29 cellular contexts compared by ENCODE assay signal in the genomic region with DNA sequence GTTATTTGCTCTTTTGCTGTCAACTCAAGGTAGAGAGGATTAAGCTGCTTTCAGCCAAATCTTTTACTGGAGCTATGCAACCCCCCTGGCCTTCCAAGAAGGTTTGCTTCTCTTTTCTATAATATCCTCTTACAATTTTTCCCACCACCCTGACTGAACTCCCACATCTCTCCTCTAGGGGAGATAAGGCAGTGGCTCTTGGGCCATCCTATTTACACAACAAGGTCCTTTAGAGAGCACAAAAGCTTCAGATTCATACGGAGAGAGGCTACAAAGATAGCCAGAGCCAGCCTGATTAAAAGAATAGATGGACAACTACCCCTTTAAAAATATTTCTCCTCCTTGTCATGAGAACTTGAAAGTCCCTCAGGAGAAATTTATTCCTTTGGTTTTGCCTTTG.
DNase-seq lines count a peak whose midpoint lies in the region; ATAC-seq, FAIRE-seq and TF ChIP-seq lines count a peak whose summit lies in the region.
"Had no signal": no experiment of that assay in that cellular context is flagged by ENCODE, and none has a peak within 500 bp of the region (broad histone marks: within the 10 kb centered on the region; RNA-seq: fewer than 3 reads in every experiment).

No MANE protein-coding gene starts in this region.

- peak; percentile 73 for ATAC-seq in K562
- ATAC-seq: activated T-helper 17 cell treated with anti-CD3 and anti-CD28 coated beads, Interleukin-2, amount 50 U/mL, for 72 hours; lower lobe of right lung; natural killer cell treated with Interleukin-12 subunit alpha and Interleukin-12 subunit beta and Interleukin-15 and Interleukin-18, amount 100 ng/mL, for 72 hours had no signal

- TF ChIP-seq EP300 in K562 (IDR thresholded peaks at IDR 0.05; ENCODE audit: low read length): no peak

- H3K27ac ChIP-seq in DOHH2 (ENCODE audit: low read depth, low read length) (peak overlapping the region; percentile 92), K562 (ENCODE audit: extremely low read depth, low read depth, low read length) (no peak overlapping the region), iPS-18a (ENCODE audit: low read length) (no peak overlapping the region)
- H3K27ac ChIP-seq: C4-2B, lower lobe of right lung, ovary, SJSA1, stomach, tibial artery had no signal

- no peak overlapping the region for H2AFZ ChIP-seq in K562 (ENCODE audit: low read depth, low read length)

- H3K79me2 ChIP-seq in DOHH2 (ENCODE audit: control insufficient read depth, low read length) (no peaks in the 10 kb centered on the region), K562 (ENCODE audit: control insufficient read depth, insufficient read depth, low read length) (no peaks in the 10 kb centered on the region)

- DNase-seq in HFFc6: no peak
- DNase-seq in K562 (ENCODE audit: extremely low read depth in 1 of 4, low spot score in 3 of 4): no peak
- no peak for DNase-seq in activated CD8-positive, alpha-beta memory T cell treated with anti-CD3 and anti-CD28 coated beads for 24 hours
- DNase-seq in GM20000 (ENCODE audit: low spot score): no peak
- DNase-seq in SHP77 (lab: John Stamatoyannopoulos, UW): no peak
- DNase-seq: activated CD4-positive, alpha-beta memory T cell treated with anti-CD3 and anti-CD28 coated beads for 36 hours; activated CD4-positive, CD25-positive, alpha-beta regulatory T cell treated with anti-CD3 and anti-CD28 coated beads, Interleukin-2, amount 50 U/mL, for 72 hours; Caco-2; DMS79 treated with DMSO at 0.1 percent for 48 hours; GOT3; lower lobe of right lung; NCI-H1417 treated with DMSO at 0.1 percent for 48 hours; NCI-H774; ovary; small intestine; stomach; T-helper 1 cell; tibial artery had no signal

- H3K9me2 ChIP-seq in DOHH2 (replicated peaks; ENCODE audit: control insufficient read depth, low read length): no peaks in the 10 kb centered on the region

- H3K36me3 Mint-ChIP-seq in HFFc6 (ENCODE audit: low read depth): peaks cover 33% of the 10 kb centered on the region
- H3K36me3 Mint-ChIP-seq: activated CD4-positive, alpha-beta memory T cell treated with anti-CD3 and anti-CD28 coated beads for 36 hours; activated naive CD4-positive, alpha-beta T cell treated with anti-CD3 and anti-CD28 coated beads, Interleukin-2, amount 50 U/mL, for 24 hours; natural killer cell treated with Interleukin-12 subunit alpha and Interleukin-12 subunit beta and Interleukin-15 and Interleukin-18, amount 100 ng/mL, for 72 hours had no signal

- H3K4me3 ChIP-seq in DOHH2 (ENCODE audit: low read length) (no peak overlapping the region), K562 (no peak overlapping the region), iPS-18a (ENCODE audit: low read length) (peak overlapping the region; percentile 34)
- H3K4me3 ChIP-seq: lower lobe of right lung, ovary, SJSA1, stomach, tibial artery had no signal

- H3K4me1 Mint-ChIP-seq in HFFc6 (ENCODE audit: low read depth): peaks cover 6% of the 10 kb centered on the region
- H3K4me1 Mint-ChIP-seq: activated naive CD4-positive, alpha-beta T cell treated with anti-CD3 and anti-CD28 coated beads, Interleukin-2, amount 50 U/mL, for 24 hours; activated T-helper 17 cell treated with anti-CD3 and anti-CD28 coated beads, Interleukin-2, amount 50 U/mL, for 72 hours; central memory CD8-positive, alpha-beta T cell had no signal

- in situ Hi-C loops in K562 (cut with MboI): no loop called here

- no peak for TF ChIP-seq POLR2A in K562 (conservative IDR thresholded peaks at IDR 0.05)

- peak; percentile 28 for TF ChIP-seq CTCF in DOHH2 (IDR thresholded peaks at IDR 0.05; ENCODE audit: low read depth, low read length, poor library complexity, severe bottlenecking)
- peak; percentile 58 for TF ChIP-seq CTCF in HFFc6 (IDR thresholded peaks at IDR 0.05)
- TF ChIP-seq CTCF in K562 (IDR thresholded peaks at IDR 0.05 in 2 of 3, conservative IDR thresholded peaks at IDR 0.05 in 1 of 3; ENCODE audit: insufficient read depth in 2 of 3, low read depth in 1 of 3, low read length in 3 of 3): no peak
- no peak for TF ChIP-seq CTCF in GM20000 (IDR thresholded peaks at IDR 0.05; ENCODE audit: extremely low read depth, missing control alignments)

- H3K4me2 ChIP-seq in DOHH2 (ENCODE audit: low read length) (no peak overlapping the region), K562 (ENCODE audit: insufficient read depth, low read length) (no peak overlapping the region)

- POLR2A ChIA-PET in K562 (lab: Yijun Ruan, JAX): interaction anchor here (0.8 kb wide), 1 partner anchor 16 kb away, joined by 4 read pairs; no protein-coding TSS in a partner anchor

- no TSS peak for BruUV-seq in K562 (replicated peaks; lab: Mats Ljungman, UMichigan)

- no peaks in the 10 kb centered on the region for H3K27me3 ChIP-seq in DOHH2 (ENCODE audit: control insufficient read depth, low read length)
- H3K27me3 ChIP-seq in K562 (ENCODE audit: control insufficient read depth in 2 of 2, insufficient read depth in 2 of 2, low read length in 2 of 2): peaks cover 0 to 4% of the 10 kb centered on the region in 2 experiments; a peak in 1 of 5 replicates
- peaks cover 50% of the 10 kb centered on the region for H3K27me3 ChIP-seq in iPS-18a (ENCODE audit: control insufficient read depth, insufficient read depth, low read length)
- H3K27me3 ChIP-seq: ovary, SJSA1, stomach, tibial artery had no signal

- H3K27me3 Mint-ChIP-seq in HFFc6 (ENCODE audit: insufficient read depth): peaks cover 2% of the 10 kb centered on the region
- H3K27me3 Mint-ChIP-seq: dendritic cell treated with granulocyte-macrophage colony-stimulating factor and Interleukin-4, amounts not matched to agents 40 ng/mL and 50 ng/mL, for 4 days had no signal

- peaks cover 62% of the 10 kb centered on the region for H3K36me3 ChIP-seq in DOHH2 (ENCODE audit: control insufficient read depth, low read length)
- H3K36me3 ChIP-seq in K562 (ENCODE audit: control insufficient read depth, insufficient read depth, low read length): no peaks in the 10 kb centered on the region
- H3K36me3 ChIP-seq in iPS-18a (ENCODE audit: control insufficient read depth, low read depth, low read length): no peaks in the 10 kb centered on the region
- H3K36me3 ChIP-seq: lower lobe of right lung, ovary, SJSA1, stomach had no signal

- peaks cover 25% of the 10 kb centered on the region for H3K9me3 ChIP-seq in DOHH2 (ENCODE audit: control insufficient read depth, insufficient read depth, low read length)
- H3K9me3 ChIP-seq in K562 (replicated peaks; ENCODE audit: control insufficient read depth, insufficient read depth, low read depth, low read length): no peaks in the 10 kb centered on the region
- H3K9me3 ChIP-seq in iPS-18a (ENCODE audit: control insufficient read depth, low read depth, low read length): no peaks in the 10 kb centered on the region
- H3K9me3 ChIP-seq: Caco-2, lower lobe of right lung, ovary, SJSA1, tibial artery had no signal

- H3K4me1 ChIP-seq in DOHH2 (ENCODE audit: control insufficient read depth, low read length): peaks cover 72% of the 10 kb centered on the region
- H3K4me1 ChIP-seq in K562 (replicated peaks in 1 of 2; ENCODE audit: control insufficient read depth in 2 of 2, insufficient read depth in 2 of 2, low read length in 2 of 2): no peaks in the 10 kb centered on the region
- H3K4me1 ChIP-seq in iPS-18a (ENCODE audit: control insufficient read depth, low read depth, low read length): peaks cover 23% of the 10 kb centered on the region
- H3K4me1 ChIP-seq: Caco-2, lower lobe of right lung, SJSA1, stomach, tibial artery had no signal

- peaks cover 24% of the 10 kb centered on the region for H3F3A ChIP-seq in DOHH2 (ENCODE audit: control insufficient read depth, insufficient read depth)

- H4K20me1 ChIP-seq in DOHH2 (ENCODE audit: control insufficient read depth, insufficient read depth, low read depth, low read length) (no peaks in the 10 kb centered on the region), K562 (replicated peaks; ENCODE audit: control insufficient read depth, insufficient read depth, low read length) (no peaks in the 10 kb centered on the region)

- WGBS in K562 (ENCODE audit: insufficient coverage, low coverage, missing lambda C conversion rate): 0% methylated on average over 1 of the region's 1 CpG

- no peaks in the 10 kb centered on the region for H3K9me3 Mint-ChIP-seq in HFFc6
- H3K9me3 Mint-ChIP-seq: activated naive CD4-positive, alpha-beta T cell treated with anti-CD3 and anti-CD28 coated beads, Interleukin-2, amount 50 U/mL, for 24 hours; activated T-helper 17 cell treated with anti-CD3 and anti-CD28 coated beads, Interleukin-2, amount 50 U/mL, for 72 hours; natural killer cell treated with Interleukin-12 subunit alpha and Interleukin-12 subunit beta and Interleukin-15 and Interleukin-18, amount 100 ng/mL, for 72 hours had no signal

- no peaks in the 10 kb centered on the region for H3K9me1 ChIP-seq in K562 (ENCODE audit: control insufficient read depth, insufficient read depth, low read length)

- CTCF ChIA-PET in K562 (lab: Yijun Ruan, JAX; ENCODE audit: low intra/inter-chr PET ratio): no interaction called here

- no peak for FAIRE-seq in K562 (lab: Jason Lieb, UNC)
- FAIRE-seq: GM12892, small intestine, TTC549 had no signal

- H3K4me3 Mint-ChIP-seq in HFFc6: no peak overlapping the region
- H3K4me3 Mint-ChIP-seq: activated CD4-positive, alpha-beta memory T cell treated with anti-CD3 and anti-CD28 coated beads for 36 hours; activated naive CD4-positive, alpha-beta T cell treated with anti-CD3 and anti-CD28 coated beads, Interleukin-2, amount 50 U/mL, for 24 hours; activated T-helper 17 cell treated with anti-CD3 and anti-CD28 coated beads, Interleukin-2, amount 50 U/mL, for 72 hours; central memory CD8-positive, alpha-beta T cell; dendritic cell treated with granulocyte-macrophage colony-stimulating factor and Interleukin-4, amounts not matched to agents 40 ng/mL and 50 ng/mL, for 4 days; natural killer cell treated with Interleukin-12 subunit alpha and Interleukin-12 subunit beta and Interleukin-15 and Interleukin-18, amount 100 ng/mL, for 72 hours had no signal

- intact Hi-C loops in K562 (cut with micrococcal nuclease): no loop called here

- H3K9ac ChIP-seq in K562 (ENCODE audit: insufficient read depth in 1 of 2, low read depth in 2 of 2, low read length in 2 of 2) (no peak overlapping the region), iPS-18a (ENCODE audit: low read length) (no peak overlapping the region)

- H3K27ac Mint-ChIP-seq in HFFc6: no peak overlapping the region
- H3K27ac Mint-ChIP-seq: activated CD4-positive, alpha-beta memory T cell treated with anti-CD3 and anti-CD28 coated beads for 36 hours; activated naive CD4-positive, alpha-beta T cell treated with anti-CD3 and anti-CD28 coated beads, Interleukin-2, amount 50 U/mL, for 24 hours; activated T-helper 17 cell treated with anti-CD3 and anti-CD28 coated beads, Interleukin-2, amount 50 U/mL, for 72 hours; dendritic cell treated with granulocyte-macrophage colony-stimulating factor and Interleukin-4, amounts not matched to agents 40 ng/mL and 50 ng/mL, for 4 days; natural killer cell treated with Interleukin-12 subunit alpha and Interleukin-12 subunit beta and Interleukin-15 and Interleukin-18, amount 100 ng/mL, for 72 hours had no signal

- TF ChIP-seq RAD21 in K562 (CRISPR knock-in tag; conservative IDR thresholded peaks at IDR 0.05 in 1 of 2, IDR thresholded peaks at IDR 0.05 in 1 of 2): no peak

TF ChIP-seq in K562, 482 proteins besides CTCF, POLR2A, EP300 and RAD21 (continues in another document):
- TF ChIP-seq POLR2G (IDR thresholded peaks at IDR 0.05; ENCODE audit: low read depth, low read length): no peak
- no peak for TF ChIP-seq LCOR (CRISPR knock-in tag; IDR thresholded peaks at IDR 0.05)

Comparison
In these comparisons a context has a peak if more than half of its experiments do, and no peak if none do; other contexts are left out.
1. CTCF ChIP-seq: peak in DOHH2 (single experiment) and HFFc6 (single experiment); none in K562 (0 of 3) and GM20000 (single experiment).